ENCODE assay signal across 33 cellular contexts in genomic region chr10:52739380-52740154, GRCh38. TPM values are rescaled to one million over a fixed set of nuclear protein-coding genes. Genes with fewer than 3 reads are reported as not detected.
A peak's percentile ranks its signal among the peaks of the same experiment; 100 is the strongest.
DNase-seq lines count a peak whose midpoint lies in the region; TF ChIP-seq lines count a peak whose summit lies in the region.
"Had no signal": no experiment of that assay in that cellular context is flagged by ENCODE, and none has a peak within 500 bp of the region (broad histone marks: within the 10 kb centered on the region; RNA-seq: fewer than 3 reads in every experiment).

No MANE protein-coding gene starts in this region.

- peak; percentile 90 for DNase-seq in esophagus muscularis mucosa (ENCODE audit: extremely low spot score)
- peak; percentile 55 for DNase-seq in mesenteric fat pad (ENCODE audit: low spot score)
- no peak for DNase-seq in activated CD4-positive, alpha-beta T cell treated with anti-CD3 and anti-CD28 coated beads, Interleukin-2, amount 50 U/mL, for 48 hours
- DNase-seq in stimulated activated naive CD4-positive, alpha-beta T cell (lab: John Stamatoyannopoulos, UW) = no peak
- DNase-seq: 8988T; ACHN; AML-193; BE2C; C1 segment of cervical spinal cord; Caco-2; Calu3; CD4-positive, alpha-beta memory T cell; CD4-positive, alpha-beta T cell; CD4-positive, CD25-positive, alpha-beta regulatory T cell; CD8-positive, alpha-beta memory T cell; CD8-positive, alpha-beta T cell; COR-L47; DMS 273 treated with DMSO at 0.1 percent for 48 hours; DMS153; DMS53; DMS79; DMS79 treated with DMSO at 0.1 percent for 48 hours; DND-41; EL had no signal

- no peak overlapping the region for H3K27ac ChIP-seq in esophagus muscularis mucosa (replicated peaks in 1 of 4)
- H3K27ac ChIP-seq: 22Rv1, A549, BLaER1, C4-2B had no signal

- WGBS in esophagus muscularis mucosa = 78% methylated on average over 3 of the region's 3 CpGs

- no peak overlapping the region for H3K4me3 ChIP-seq in esophagus muscularis mucosa
- H3K4me3 ChIP-seq: A549; BLaER1; BLaER1 treated with 17β-estradiol and CSF1 and Interleukin-3, amounts not matched to agents 10 nM and 100 nM had no signal

- no peaks in the 10 kb centered on the region for H3K27me3 ChIP-seq in esophagus muscularis mucosa
- H3K27me3 ChIP-seq: BE2C; BLaER1; BLaER1 treated with 17β-estradiol and CSF1 and Interleukin-3, amounts not matched to agents 10 nM and 100 nM had no signal

- no peak for TF ChIP-seq POLR2A in esophagus muscularis mucosa (IDR thresholded peaks at IDR 0.05; ENCODE audit: low read depth)

- H3K36me3 ChIP-seq in esophagus muscularis mucosa = no peaks in the 10 kb centered on the region
- H3K36me3 ChIP-seq: BE2C, BLaER1 had no signal

- H3K4me1 ChIP-seq in esophagus muscularis mucosa = no peaks in the 10 kb centered on the region
- H3K4me1 ChIP-seq: A549, BE2C, Caco-2 had no signal

- TF ChIP-seq EP300 in esophagus muscularis mucosa (IDR thresholded peaks at IDR 0.05) = no peak

- intact Hi-C loops in esophagus muscularis mucosa (cut with DNase I) = no loop called here

- TF ChIP-seq CTCF in esophagus muscularis mucosa (IDR thresholded peaks at IDR 0.05) = no peak

- H3K9me3 ChIP-seq in esophagus muscularis mucosa = peaks cover 0 to 5% (median 0%) of the 10 kb centered on the region in 4 donors
- H3K9me3 ChIP-seq: A549, BE2C, BLaER1 had no signal

RNA-seq across cellular contexts. Expression of gene MBL2, which starts 33.0 kb away (rescaled TPM):
- total RNA-seq in esophagus muscularis mucosa (under 1 TPM in 1 of 4 donors, not detected in 3; 0.06 TPM), mesenteric fat pad (not detected)
- total RNA-seq: A172; A673; B cell; Calu3; CD4-positive, alpha-beta memory T cell; CD4-positive, alpha-beta T cell; CD4-positive, CD25-positive, alpha-beta regulatory T cell; CD8-positive, alpha-beta memory T cell; CD8-positive, alpha-beta T cell; Daoy had no signal

Comparison
In these comparisons a context has a peak if more than half of its experiments do, and no peak if none do; other contexts are left out.
1. DNase-seq: peak in esophagus muscularis mucosa (single experiment) and mesenteric fat pad (single experiment); none in activated CD4-positive, alpha-beta T cell treated with anti-CD3 and anti-CD28 coated beads, Interleukin-2, amount 50 U/mL, for 48 hours (0 of 2) and stimulated activated naive CD4-positive, alpha-beta T cell (0 of 6).